In genomic region chr15:84915011-84915958, GRCh38 we compare ENCODE assay signal across 1 cellular context.
TF ChIP-seq lines count a peak whose summit lies in the region.

No MANE protein-coding gene starts in this region.

TF ChIP-seq in HEK293, 187 proteins besides CTCF, POLR2A, EP300 and RAD21 (continued from another document and continues in another):
- peak; percentile 93 for TF ChIP-seq PATZ1 (tag by site-specific recombination; IDR thresholded peaks at IDR 0.05)
- TF ChIP-seq ZNF629 (tag by site-specific recombination; IDR thresholded peaks at IDR 0.05), result peak; percentile 95
- TF ChIP-seq ZNF223 (tag by site-specific recombination; IDR thresholded peaks at IDR 0.05), result no peak
- TF ChIP-seq ZNF518A (tag by site-specific recombination; conservative IDR thresholded peaks at IDR 0.05; ENCODE audit: low read depth), result peak; percentile 25; the same call in 1 of the 2 replicates
- TF ChIP-seq OVOL3 (tag by site-specific recombination; IDR thresholded peaks at IDR 0.05), result no peak
- TF ChIP-seq, protein P1, sequence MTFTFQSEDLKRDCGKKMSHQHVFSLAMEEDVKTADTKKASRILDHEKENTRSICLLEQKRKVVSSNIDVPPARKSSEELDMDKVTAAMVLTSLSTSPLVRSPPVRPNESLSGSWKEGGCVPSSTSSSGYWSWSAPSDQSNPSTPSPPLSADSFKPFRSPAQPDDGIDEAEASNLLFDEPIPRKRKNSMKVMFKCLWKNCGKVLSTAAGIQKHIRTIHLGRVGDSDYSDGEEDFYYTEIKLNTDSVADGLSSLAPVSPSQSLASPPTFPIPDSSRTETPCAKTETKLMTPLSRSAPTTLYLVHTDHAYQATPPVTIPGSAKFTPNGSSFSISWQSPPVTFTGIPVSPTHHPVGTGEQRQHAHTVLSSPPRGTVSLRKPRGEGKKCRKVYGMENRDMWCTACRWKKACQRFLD (tag by site-specific recombination; IDR thresholded peaks at IDR 0.05), result no peak
- peak; percentile 84 for TF ChIP-seq TRIM28 (IDR thresholded peaks at IDR 0.05; ENCODE audit: borderline replicate concordance, low read length)
- TF ChIP-seq ZNF157 (tag by site-specific recombination; IDR thresholded peaks at IDR 0.05), result no peak
- peak; percentile 85 for TF ChIP-seq BCL11A (tag by site-specific recombination; IDR thresholded peaks at IDR 0.05; ENCODE audit: low read depth)
- no peak for TF ChIP-seq ZNF37A (tag by site-specific recombination; IDR thresholded peaks at IDR 0.05)
- no peak for TF ChIP-seq YY1 (tag by site-specific recombination; IDR thresholded peaks at IDR 0.05)
- no peak for TF ChIP-seq GLI4 (tag by site-specific recombination; IDR thresholded peaks at IDR 0.05)
- TF ChIP-seq ZNF416 (tag by site-specific recombination; IDR thresholded peaks at IDR 0.05), result no peak
- TF ChIP-seq ZBTB10 (tag by site-specific recombination; IDR thresholded peaks at IDR 0.05), result no peak
- peak; percentile 78 for TF ChIP-seq ZBTB21 (tag by site-specific recombination; IDR thresholded peaks at IDR 0.05)
- no peak for TF ChIP-seq RBAK (tag by site-specific recombination; IDR thresholded peaks at IDR 0.05)
- no peak for TF ChIP-seq ZNF548 (tag by site-specific recombination; IDR thresholded peaks at IDR 0.05)
- no peak for TF ChIP-seq ZBTB26 (tag by site-specific recombination; optimal IDR thresholded peaks at IDR 0.05)
- TF ChIP-seq ZBTB1 (tag by site-specific recombination; IDR thresholded peaks at IDR 0.05), result no peak
- TF ChIP-seq KLF7 (tag by site-specific recombination; IDR thresholded peaks at IDR 0.05; ENCODE audit: borderline replicate concordance), result no peak
- TF ChIP-seq ZNF302 (tag by site-specific recombination; IDR thresholded peaks at IDR 0.05; ENCODE audit: low read depth), result no peak
- no peak for TF ChIP-seq ZNF473 (tag by site-specific recombination; IDR thresholded peaks at IDR 0.05)
- TF ChIP-seq, protein P2, sequence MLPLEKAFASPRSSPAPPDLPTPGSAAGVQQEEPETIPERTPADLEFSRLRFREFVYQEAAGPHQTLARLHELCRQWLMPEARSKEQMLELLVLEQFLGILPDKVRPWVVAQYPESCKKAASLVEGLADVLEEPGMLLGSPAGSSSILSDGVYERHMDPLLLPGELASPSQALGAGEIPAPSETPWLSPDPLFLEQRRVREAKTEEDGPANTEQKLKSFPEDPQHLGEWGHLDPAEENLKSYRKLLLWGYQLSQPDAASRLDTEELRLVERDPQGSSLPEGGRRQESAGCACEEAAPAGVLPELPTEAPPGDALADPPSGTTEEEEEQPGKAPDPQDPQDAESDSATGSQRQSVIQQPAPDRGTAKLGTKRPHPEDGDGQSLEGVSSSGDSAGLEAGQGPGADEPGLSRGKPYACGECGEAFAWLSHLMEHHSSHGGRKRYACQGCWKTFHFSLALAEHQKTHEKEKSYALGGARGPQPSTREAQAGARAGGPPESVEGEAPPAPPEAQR (tag by site-specific recombination; IDR thresholded peaks at IDR 0.05), result no peak
- TF ChIP-seq ZNF433 (tag by site-specific recombination; IDR thresholded peaks at IDR 0.05; ENCODE audit: low read depth), result no peak
- no peak for TF ChIP-seq ZNF776 (tag by site-specific recombination; IDR thresholded peaks at IDR 0.05; ENCODE audit: borderline replicate concordance)
- TF ChIP-seq ZNF677 (tag by site-specific recombination; IDR thresholded peaks at IDR 0.05), result no peak
- no peak for TF ChIP-seq ZNF266 (tag by site-specific recombination; IDR thresholded peaks at IDR 0.05; ENCODE audit: low read depth)
- peak; percentile 95 for TF ChIP-seq ZNF692 (tag by site-specific recombination; IDR thresholded peaks at IDR 0.05)
- TF ChIP-seq ZNF830 (tag by site-specific recombination; IDR thresholded peaks at IDR 0.05; ENCODE audit: low read depth), result no peak
- peak; percentile 44; the same call in 1 of the 2 replicates for TF ChIP-seq MZF1 (tag by site-specific recombination; IDR thresholded peaks at IDR 0.05; ENCODE audit: borderline replicate concordance)
- TF ChIP-seq ZFP37 (tag by site-specific recombination; IDR thresholded peaks at IDR 0.05), result peak; percentile 86; the same call in 1 of the 2 replicates
- peak; percentile 74 for TF ChIP-seq ZFHX2 (tag by site-specific recombination; conservative IDR thresholded peaks at IDR 0.05)
- peak; percentile 74; the same call in 1 of the 2 replicates for TF ChIP-seq ZNF639 (tag by site-specific recombination; IDR thresholded peaks at IDR 0.05)
- TF ChIP-seq TCF7L2 (IDR thresholded peaks at IDR 0.05; ENCODE audit: borderline replicate concordance, low read depth, low read length), result no peak
- TF ChIP-seq ZIC2 (tag by site-specific recombination; IDR thresholded peaks at IDR 0.05), result peak; percentile 89
- no peak for TF ChIP-seq HOXD13 (CRISPR knock-in tag; IDR thresholded peaks at IDR 0.05; ENCODE audit: borderline replicate concordance)
- TF ChIP-seq BCL11B (tag by site-specific recombination; IDR thresholded peaks at IDR 0.05; ENCODE audit: low read depth), result 0 out of 2 replicates have a peak, but pooled peaks have one; percentile 72
- no peak for TF ChIP-seq ZNF426 (tag by site-specific recombination; IDR thresholded peaks at IDR 0.05)
- TF ChIP-seq, protein P3, sequence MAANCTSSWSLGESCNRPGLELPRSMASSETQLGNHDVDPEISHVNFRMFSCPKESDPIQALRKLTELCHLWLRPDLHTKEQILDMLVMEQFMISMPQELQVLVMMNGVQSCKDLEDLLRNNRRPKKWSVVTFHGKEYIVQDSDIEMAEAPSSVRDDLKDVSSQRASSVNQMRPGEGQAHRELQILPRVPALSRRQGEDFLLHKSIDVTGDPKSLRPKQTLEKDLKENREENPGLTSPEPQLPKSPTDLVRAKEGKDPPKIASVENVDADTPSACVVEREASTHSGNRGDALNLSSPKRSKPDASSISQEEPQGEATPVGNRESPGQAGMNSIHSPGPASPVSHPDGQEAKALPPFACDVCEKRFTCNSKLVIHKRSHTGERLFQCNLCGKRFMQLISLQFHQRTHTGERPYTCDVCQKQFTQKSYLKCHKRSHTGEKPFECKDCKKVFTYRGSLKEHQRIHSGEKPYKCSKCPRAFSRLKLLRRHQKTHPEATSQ (tag by site-specific recombination; IDR thresholded peaks at IDR 0.05), result no peak
